Comparison of ENCODE assay signal across 8 cellular contexts in genomic region chr3:12810013-12810780, GRCh38. TPM values are rescaled to one million over a fixed set of nuclear protein-coding genes. Genes with fewer than 3 reads are reported as not detected.
DNase-seq lines count a peak whose midpoint lies in the region; ATAC-seq lines count a peak whose summit lies in the region.

No MANE protein-coding gene starts in this region.

- H3K27me3 ChIP-seq in mesendoderm (ENCODE audit: insufficient read depth, low read length, poor library complexity), result no peaks in the 10 kb centered on the region

- H4K5ac ChIP-seq in mesendoderm (ENCODE audit: low read length), result no peak overlapping the region

- no peak overlapping the region for H2BK5ac ChIP-seq in mesendoderm (ENCODE audit: low read length)

- peaks cover 1% of the 10 kb centered on the region for H3K4me1 ChIP-seq in mesendoderm (ENCODE audit: control insufficient read depth, low read depth, low read length)

- H3K27ac Mint-ChIP-seq in effector memory CD8-positive, alpha-beta T cell, result no peak overlapping the region

- no peak overlapping the region for H3K4ac ChIP-seq in mesendoderm (ENCODE audit: low read depth, low read length)

- peak overlapping the region; percentile 34 to 67 for H3K4me3 Mint-ChIP-seq in effector memory CD8-positive, alpha-beta T cell

- no peak overlapping the region for H2BK15ac ChIP-seq in mesendoderm (replicated peaks; ENCODE audit: low read depth)

- H3K18ac ChIP-seq in mesendoderm (ENCODE audit: low read length), result peak overlapping the region; percentile 30

- no peaks in the 10 kb centered on the region for H3K79me2 ChIP-seq in mesendoderm (ENCODE audit: control insufficient read depth, insufficient read depth, low read length)

- no peak overlapping the region for H2BK120ac ChIP-seq in mesendoderm (ENCODE audit: low read depth, low read length)

- peak overlapping the region; percentile 54 for H3K4me3 ChIP-seq in mesendoderm (ENCODE audit: low read length)

- H3K56ac ChIP-seq in mesendoderm (ENCODE audit: low read length), result peak overlapping the region; percentile 94

- H3K9ac ChIP-seq in mesendoderm (ENCODE audit: low read length), result peak overlapping the region; percentile 78

- H2AK5ac ChIP-seq in mesendoderm (ENCODE audit: low read length), result no peak overlapping the region

- no peaks in the 10 kb centered on the region for H3K36me3 Mint-ChIP-seq in effector memory CD8-positive, alpha-beta T cell (ENCODE audit: insufficient read depth)

- H3K23ac ChIP-seq in mesendoderm (ENCODE audit: low read length), result no peak overlapping the region

- peak; percentile 99 for DNase-seq in AG08395 (ENCODE audit: low spot score)
- peak; percentile 84 for DNase-seq in NCI-H748 treated with DMSO at 0.1 percent for 48 hours (lab: John Stamatoyannopoulos, UW)
- DNase-seq in activated CD8-positive, alpha-beta memory T cell treated with anti-CD3 and anti-CD28 coated beads for 4 hours (ENCODE audit: low read depth in 2 of 2), result peak; percentile 88 to 90
- peak; percentile 93 to 97 (median 94) for DNase-seq in effector memory CD8-positive, alpha-beta T cell
- peak; percentile 95 for DNase-seq in mesendoderm
- DNase-seq in stimulated activated CD8-positive, alpha-beta memory T cell treated with anti-CD3 and anti-CD28 coated beads, Interleukin-12 subunit alpha, Interleukin-12 subunit beta, amount 100 ng/mL, for 24 hours (ENCODE audit: extremely low read depth), result peak; percentile 91

- H4K8ac ChIP-seq in mesendoderm (ENCODE audit: low read depth, low read length), result no peak overlapping the region

- H3K4me1 Mint-ChIP-seq in effector memory CD8-positive, alpha-beta T cell (ENCODE audit: low read depth in 2 of 2), result peaks cover 0 to 9% of the 10 kb centered on the region in 2 donors

- H3K4me2 ChIP-seq in mesendoderm (ENCODE audit: low read length), result peak overlapping the region; percentile 86

- ATAC-seq in GM18873 (IDR thresholded peaks at IDR 0.05; ENCODE audit: low FRiP score, unreplicated experiment) (peak; percentile 97), HG03159 (IDR thresholded peaks at IDR 0.05; ENCODE audit: unreplicated experiment) (peak; percentile 99)
- peak; percentile 97 for ATAC-seq in effector memory CD8-positive, alpha-beta T cell (replicated peaks)

- WGBS in mesendoderm (ENCODE audit: extremely low coverage, insufficient coverage, low lambda C conversion rate), result no CpG with 5 or more reads among the region's 50 CpGs

- no peaks in the 10 kb centered on the region for H3K9me3 Mint-ChIP-seq in effector memory CD8-positive, alpha-beta T cell

- H3K36me3 ChIP-seq in mesendoderm (ENCODE audit: control insufficient read depth, insufficient read depth, low read length), result no peaks in the 10 kb centered on the region

- H3K27me3 Mint-ChIP-seq in effector memory CD8-positive, alpha-beta T cell, result no peaks in the 10 kb centered on the region

- H3K79me1 ChIP-seq in mesendoderm (ENCODE audit: low read length), result no peaks in the 10 kb centered on the region

- no peak overlapping the region for H3K27ac ChIP-seq in mesendoderm (ENCODE audit: low read depth, low read length)

RNA-seq across cellular contexts. Expression of gene CAND2, which starts 13.7 kb away (rescaled TPM):
- 1.7 TPM for polyA plus RNA-seq in mesendoderm (2013, experiment 1 of 2)
- polyA plus RNA-seq in mesendoderm (2013, experiment 2 of 2), result 1.4 TPM

RNA-seq across cellular contexts. Expression of gene RPL32, which starts 31.2 kb away (rescaled TPM):
- polyA plus RNA-seq in mesendoderm (2013, experiment 1 of 2), result 1,879 TPM
- polyA plus RNA-seq in mesendoderm (2013, experiment 2 of 2), result 1,970 TPM

RNA-seq across cellular contexts. Expression of gene TMEM40, which starts 51.1 kb away (rescaled TPM):
- polyA plus RNA-seq in mesendoderm (2013, experiment 1 of 2), result 0.49 TPM
- polyA plus RNA-seq in mesendoderm (2013, experiment 2 of 2), result 0.71 TPM
